ENCODE assay signal across 15 cellular contexts in the genomic region with DNA sequence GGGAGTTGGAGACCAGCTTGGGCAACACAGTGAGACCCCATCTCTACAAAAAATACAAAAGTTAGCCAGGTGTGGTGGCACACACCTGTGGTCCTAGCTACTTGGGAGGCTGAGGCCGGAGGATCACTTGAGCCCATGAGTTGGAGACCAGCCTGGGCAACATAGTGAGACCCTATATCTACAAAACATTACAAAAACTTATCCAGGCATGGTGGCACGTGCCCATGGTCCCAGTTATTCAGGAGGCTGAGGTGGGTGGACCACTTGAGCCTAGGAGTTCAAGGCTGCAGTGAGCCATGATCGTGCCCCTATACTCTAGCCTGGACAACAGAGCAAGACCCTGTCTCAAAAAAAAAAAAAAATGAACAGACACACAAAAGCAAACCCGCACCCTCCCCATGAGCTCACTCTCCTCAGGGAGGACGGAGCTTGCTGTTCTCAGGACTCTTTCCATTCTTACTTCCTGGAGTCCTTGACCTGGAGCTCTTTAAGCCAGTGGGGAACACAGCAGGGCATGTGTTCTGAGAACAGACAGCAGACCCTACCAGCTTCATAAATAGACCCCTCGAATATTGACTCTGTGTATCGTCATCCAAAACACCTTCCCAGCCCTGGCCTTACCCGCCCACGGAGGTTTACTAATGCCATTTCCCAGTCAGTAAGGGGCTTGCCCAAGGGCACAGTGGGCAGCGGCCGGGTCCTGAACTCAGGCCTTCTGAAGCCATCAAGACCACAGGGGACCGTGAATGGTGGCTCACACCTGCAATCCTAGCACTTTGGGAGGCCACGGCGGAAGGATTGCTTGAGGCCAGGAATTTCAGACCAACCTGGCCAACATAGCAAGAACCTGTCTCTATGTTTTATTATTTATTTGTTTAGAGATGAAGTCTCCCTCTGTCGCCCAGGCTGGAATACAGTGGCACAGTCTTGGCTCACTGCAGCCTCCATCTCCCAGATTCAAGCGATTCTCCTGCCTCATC. TPM values are rescaled to one million over a fixed set of nuclear protein-coding genes. Genes with fewer than 3 reads are reported as not detected.
A peak's percentile ranks its signal among the peaks of the same experiment; 100 is the strongest.
DNase-seq lines count a peak whose midpoint lies in the region; ATAC-seq and TF ChIP-seq lines count a peak whose summit lies in the region.
"Had no signal": no experiment of that assay in that cellular context is flagged by ENCODE, and none has a peak within 500 bp of the region (broad histone marks: within the 10 kb centered on the region; RNA-seq: fewer than 3 reads in every experiment).

No MANE protein-coding gene starts in this region.

- intact Hi-C loops in Caco-2 (cut with micrococcal nuclease; ENCODE audit: unreplicated experiment): loop anchor here (1.0 to 5.0 kb wide), 4 partner anchors 18 to 173 kb away; a partner anchor contains a TSS
- intact Hi-C loops in sciatic nerve (cut with DNase I): loop anchor here (5.0 kb wide), 1 partner anchor 174 kb away; no protein-coding TSS in a partner anchor

- no peaks in the 10 kb centered on the region for H3K27me3 Mint-ChIP-seq in Caco-2 (ENCODE audit: insufficient read depth, unreplicated experiment)
- H3K27me3 Mint-ChIP-seq: activated CD4-positive, alpha-beta T cell treated with anti-CD3 and anti-CD28 coated beads for 36 hours; activated naive CD4-positive, alpha-beta T cell treated with anti-CD3 and anti-CD28 coated beads, Interleukin-2, amount 50 U/mL, for 24 hours had no signal

- H3K27ac ChIP-seq in RWPE2 (ENCODE audit: poor library complexity, severe bottlenecking): no peak overlapping the region
- no peak overlapping the region for H3K27ac ChIP-seq in caudate nucleus (ENCODE audit: low read depth, low read length)

- H3K27ac Mint-ChIP-seq in Caco-2 (ENCODE audit: unreplicated experiment): peak overlapping the region; percentile 93
- H3K27ac Mint-ChIP-seq: activated CD4-positive, alpha-beta T cell treated with anti-CD3 and anti-CD28 coated beads for 36 hours; activated naive CD4-positive, alpha-beta T cell treated with anti-CD3 and anti-CD28 coated beads, Interleukin-2, amount 50 U/mL, for 24 hours; HFFc6; nephron progenitor cell; T-helper 1 cell treated with Interleukin-12 subunit alpha and Interleukin-12 subunit beta and Interleukin-4 antibody, amounts not matched to agents 30 μg/mL and 1 μg/mL, for 36 hours had no signal

- BruUV-seq in Caco-2 (replicated peaks; lab: Mats Ljungman, UMichigan): no TSS peak

- H3K36me3 ChIP-seq in Caco-2 (ENCODE audit: control insufficient read depth, insufficient read depth, low read length): peaks cover 4% of the 10 kb centered on the region
- H3K36me3 ChIP-seq in RWPE2 (ENCODE audit: low read depth): no peaks in the 10 kb centered on the region

- no peak overlapping the region for H3K4me3 Mint-ChIP-seq in Caco-2 (ENCODE audit: unreplicated experiment)
- H3K4me3 Mint-ChIP-seq: activated CD4-positive, alpha-beta T cell treated with anti-CD3 and anti-CD28 coated beads for 36 hours; activated naive CD4-positive, alpha-beta T cell treated with anti-CD3 and anti-CD28 coated beads, Interleukin-2, amount 50 U/mL, for 24 hours; HFFc6; nephron progenitor cell; T-helper 1 cell treated with Interleukin-12 subunit alpha and Interleukin-12 subunit beta and Interleukin-4 antibody, amounts not matched to agents 30 μg/mL and 1 μg/mL, for 36 hours had no signal

- CTCF ChIA-PET in Caco-2 (lab: Charles Lee): interaction anchor here (0.6 to 1.6 kb wide), 6 partner anchors 11 to 103 kb away, joined by 3 to 4 read pairs (median 3); no protein-coding TSS in a partner anchor

- H3K36me3 Mint-ChIP-seq in Caco-2 (ENCODE audit: insufficient read depth, unreplicated experiment): peaks cover 51% of the 10 kb centered on the region

- TF ChIP-seq CTCF in Caco-2 (IDR thresholded peaks at IDR 0.05; ENCODE audit: insufficient read depth in 1 of 2, low read depth in 1 of 2, low read length in 1 of 2, severe bottlenecking in 1 of 2, unreplicated experiment in 1 of 2): no peak
- no peak for TF ChIP-seq CTCF in RWPE2 (IDR thresholded peaks at IDR 0.05; ENCODE audit: poor library complexity, severe bottlenecking)

- H3K4me3 ChIP-seq in Caco-2 (ENCODE audit: low read depth, low read length) (no peak overlapping the region), RWPE2 (ENCODE audit: severe bottlenecking) (no peak overlapping the region)

- peaks cover 28% of the 10 kb centered on the region for H3K4me1 ChIP-seq in Caco-2
- no peaks in the 10 kb centered on the region for H3K4me1 ChIP-seq in RWPE2 (ENCODE audit: insufficient read depth, poor library complexity, severe bottlenecking)

- H3K9me3 ChIP-seq in Caco-2: no peaks in the 10 kb centered on the region; the same call in 1 of the 2 replicates
- H3K9me3 ChIP-seq in RWPE2 (ENCODE audit: severe bottlenecking): no peaks in the 10 kb centered on the region

- no peaks in the 10 kb centered on the region for H3K9me3 Mint-ChIP-seq in Caco-2 (ENCODE audit: unreplicated experiment)
- H3K9me3 Mint-ChIP-seq: activated naive CD4-positive, alpha-beta T cell treated with anti-CD3 and anti-CD28 coated beads, Interleukin-2, amount 50 U/mL, for 24 hours; HFFc6; T-helper 1 cell treated with Interleukin-12 subunit alpha and Interleukin-12 subunit beta and Interleukin-4 antibody, amounts not matched to agents 30 μg/mL and 1 μg/mL, for 36 hours had no signal

- no peak for ATAC-seq in RWPE2 (ENCODE audit: low read depth)
- no peak for ATAC-seq in left lobe of liver
- no peak for ATAC-seq in sciatic nerve
- ATAC-seq in GM21528 (IDR thresholded peaks at IDR 0.05; ENCODE audit: low FRiP score, unreplicated experiment): no peak

- H3K4me1 Mint-ChIP-seq in Caco-2 (ENCODE audit: low read depth, unreplicated experiment): peaks cover 15% of the 10 kb centered on the region

- DNase-seq in Caco-2: peak in 1 of 2 experiments; percentile 33
- DNase-seq in RWPE2 (ENCODE audit: low spot score): peak; percentile 38
- peak; percentile 49 for DNase-seq in left lobe of liver (ENCODE audit: low spot score)
- peak; percentile 60 for DNase-seq in sciatic nerve (ENCODE audit: low spot score)
- no peak for DNase-seq in NCI-H1048 (lab: John Stamatoyannopoulos, UW)
- no peak for DNase-seq in caudate nucleus (lab: John Stamatoyannopoulos, UW)
- no peak for DNase-seq in RKO (ENCODE audit: low spot score)
- DNase-seq: activated CD4-positive, alpha-beta T cell treated with anti-CD3 and anti-CD28 coated beads for 36 hours; activated CD8-positive, alpha-beta memory T cell treated with anti-CD3 and anti-CD28 coated beads, Interleukin-2, amount 50 U/mL, for 48 hours; HFFc6; nephron progenitor cell had no signal

- no peaks in the 10 kb centered on the region for H3K27me3 ChIP-seq in Caco-2 (replicated peaks; ENCODE audit: control insufficient read depth, insufficient read depth, low read length)
- no peaks in the 10 kb centered on the region for H3K27me3 ChIP-seq in RWPE2 (ENCODE audit: insufficient read depth, poor library complexity, severe bottlenecking)

- POLR2A ChIA-PET in Caco-2 (lab: Charles Lee): no interaction called here

RNA-seq across cellular contexts. Expression of a gene that starts 11.1 kb away (rescaled TPM):
- total RNA-seq in Caco-2 (2022): 114 and 123 TPM in 2 replicates
- 35.8 TPM for total RNA-seq in left lobe of liver
- total RNA-seq in sciatic nerve: 33.8 TPM

RNA-seq across cellular contexts. Expression of a gene that starts 32.9 kb away (rescaled TPM):
- total RNA-seq in Caco-2 (2022) (not detected in 2 replicates), left lobe of liver (2.7 TPM), sciatic nerve (6.0 TPM)
- total RNA-seq: activated CD4-positive, alpha-beta T cell treated with anti-CD3 and anti-CD28 coated beads for 36 hours; HFFc6; right cardiac atrium had no signal

RNA-seq across cellular contexts. Expression of a gene that starts 43.7 kb away (rescaled TPM):
- 34.2 and 36.5 TPM in 2 replicates for total RNA-seq in Caco-2 (2022)
- 20.8 TPM for total RNA-seq in left lobe of liver
- 42.1 TPM for total RNA-seq in sciatic nerve

RNA-seq across cellular contexts. Expression of a gene that starts 48.4 kb away (rescaled TPM):
- 16.5 and 18.5 TPM in 2 replicates for total RNA-seq in Caco-2 (2022)
- 76.9 TPM for total RNA-seq in left lobe of liver
- 21.0 TPM for total RNA-seq in sciatic nerve

RNA-seq across cellular contexts. Expression of a gene that starts 49.3 kb away (rescaled TPM):
- total RNA-seq in Caco-2 (2022): 8.5 and 8.6 TPM in 2 replicates
- total RNA-seq in left lobe of liver: 6.3 TPM
- total RNA-seq in sciatic nerve: 7.8 TPM

Comparison
In these comparisons a context has a peak if more than half of its experiments do, and no peak if none do; other contexts are left out.
1. DNase-seq: peak in RWPE2 (single experiment), left lobe of liver (single experiment) and sciatic nerve (single experiment); none in NCI-H1048 (single experiment), caudate nucleus (0 of 61) and RKO (single experiment).